ENCODE assay signal across 11 cellular contexts in the genomic region with DNA sequence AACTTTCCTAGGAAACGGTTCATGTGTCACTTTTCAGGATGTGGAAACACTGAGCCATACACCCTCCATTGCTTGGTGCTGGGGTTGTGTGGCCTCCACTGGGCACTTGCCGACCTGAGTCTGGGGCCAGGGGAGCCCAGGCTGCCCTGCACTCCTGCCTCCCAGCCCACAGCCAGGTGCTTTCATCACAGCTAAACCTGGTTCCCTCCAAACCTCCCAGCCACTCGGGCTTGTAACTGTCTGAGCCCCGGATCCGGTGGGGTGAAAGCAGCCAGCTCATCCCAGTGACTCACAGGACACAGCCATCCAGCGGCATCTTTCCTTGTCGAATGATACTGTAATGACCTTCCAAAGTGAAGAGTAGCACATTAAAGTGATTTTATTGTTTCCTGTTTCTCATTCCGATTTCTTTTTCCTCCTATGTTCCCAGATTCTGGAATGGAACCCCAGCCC. TPM values are rescaled to one million over a fixed set of nuclear protein-coding genes. Genes with fewer than 3 reads are reported as not detected.
A peak's percentile ranks its signal among the peaks of the same experiment; 100 is the strongest.
DNase-seq lines count a peak whose midpoint lies in the region; ATAC-seq and TF ChIP-seq lines count a peak whose summit lies in the region.
"Had no signal": no experiment of that assay in that cellular context is flagged by ENCODE, and none has a peak within 500 bp of the region (broad histone marks: within the 10 kb centered on the region; RNA-seq: fewer than 3 reads in every experiment).

No MANE protein-coding gene starts in this region.

- H3K27ac ChIP-seq in heart left ventricle (peak overlapping the region in 1 of 12 donors; percentile 70), uterus (peak overlapping the region; percentile 33 to 60)

- peaks cover 33% of the 10 kb centered on the region for H3K4me1 Mint-ChIP-seq in T-helper 17 cell

- ATAC-seq in heart left ventricle (no peak), T-helper 17 cell (no peak)
- ATAC-seq: CD8-positive, alpha-beta T cell had no signal

- peaks cover 2% of the 10 kb centered on the region for H3K36me3 Mint-ChIP-seq in T-helper 17 cell (ENCODE audit: low read depth)

- H3K27me3 ChIP-seq in heart left ventricle, result no peaks in the 10 kb centered on the region
- no peaks in the 10 kb centered on the region for H3K27me3 ChIP-seq in uterus

- H3K4me3 ChIP-seq in heart left ventricle (no peak overlapping the region), foreskin fibroblast (ENCODE audit: low read depth in 1 of 2, low read length in 2 of 2) (no peak overlapping the region), uterus (no peak overlapping the region)

- H3K4me3 Mint-ChIP-seq in T-helper 17 cell, result peak overlapping the region; percentile 62
- H3K4me3 Mint-ChIP-seq: CD8-positive, alpha-beta T cell; naive B cell had no signal

- peak; percentile 27 for DNase-seq in cardiac septum (ENCODE audit: low spot score)
- no peak for DNase-seq in heart left ventricle
- no peak for DNase-seq in T-helper 17 cell
- DNase-seq in foreskin fibroblast, result peak; percentile 80 to 88
- no peak for DNase-seq in uterus
- no peak for DNase-seq in SHP77 (lab: John Stamatoyannopoulos, UW)
- DNase-seq in NCI-H2227 (lab: John Stamatoyannopoulos, UW; ENCODE audit: unreplicated experiment), result no peak
- no peak for DNase-seq in DMS153 treated with DMSO at 0.1 percent for 48 hours (lab: John Stamatoyannopoulos, UW; ENCODE audit: unreplicated experiment)
- DNase-seq: CD8-positive, alpha-beta T cell; naive B cell; NCI-H1930 had no signal

- TF ChIP-seq CTCF in heart left ventricle (IDR thresholded peaks at IDR 0.05) (no peak), foreskin fibroblast (IDR thresholded peaks at IDR 0.05; ENCODE audit: low read depth, low read length) (no peak), uterus (IDR thresholded peaks at IDR 0.05) (no peak)

- H3K4me1 ChIP-seq in heart left ventricle (peaks cover 0 to 33% (median 19%) of the 10 kb centered on the region in 12 donors), uterus (no peaks in the 10 kb centered on the region)

- intact Hi-C loops in cardiac septum (cut with DNase I) (no loop called here), heart left ventricle (cut with DNase I) (no loop called here), uterus (cut with DNase I; ENCODE audit: low total_unique reads) (no loop called here)

- WGBS in heart left ventricle, 4 donors, result 77 to 90% (median 86%) methylated on average over 8 of the region's 8 CpGs

- H3K27ac Mint-ChIP-seq in T-helper 17 cell, result no peak overlapping the region

- TF ChIP-seq POLR2A in heart left ventricle (IDR thresholded peaks at IDR 0.05) (no peak), uterus (IDR thresholded peaks at IDR 0.05) (no peak)

- H3K27me3 Mint-ChIP-seq in T-helper 17 cell, result no peaks in the 10 kb centered on the region
- H3K27me3 Mint-ChIP-seq: naive B cell had no signal

- H3K36me3 ChIP-seq in heart left ventricle (peaks cover 0 to 62% (median 43%) of the 10 kb centered on the region in 9 donors), uterus (no peaks in the 10 kb centered on the region)

- H3K9me3 ChIP-seq in heart left ventricle (no peaks in the 10 kb centered on the region), T-helper 17 cell (ENCODE audit: control insufficient read depth, low read length, poor library complexity, severe bottlenecking) (no peaks in the 10 kb centered on the region), uterus (no peaks in the 10 kb centered on the region)

RNA-seq across cellular contexts. Expression of gene CARHSP1, which starts 19.8 kb away (rescaled TPM):
- total RNA-seq in cardiac septum, result 21.6 TPM
- 10 to 100 TPM; 20.0 to 62.4 (median 29.0) TPM for total RNA-seq in heart left ventricle
- 10 to 100 TPM; 33.4 to 58.0 TPM for polyA plus RNA-seq in heart left ventricle
- 10 to 100 TPM; 25.4 to 30.4 TPM for total RNA-seq in T-helper 17 cell
- total RNA-seq in uterus, result 10 to 100 TPM; 20.0 to 79.2 (median 67.4) TPM

RNA-seq across cellular contexts. Expression of gene LITAFD, which starts 33.2 kb away (rescaled TPM):
- not detected for total RNA-seq in cardiac septum
- not detected for total RNA-seq in heart left ventricle
- not detected for polyA plus RNA-seq in heart left ventricle
- total RNA-seq in T-helper 17 cell, result under 1 TPM in 1 of 2 donors, not detected in 1; 0.75 TPM
- total RNA-seq in uterus, result not detected
- total RNA-seq: CD8-positive, alpha-beta T cell had no signal

RNA-seq across cellular contexts. Expression of gene PMM2, which starts 51.3 kb away (rescaled TPM):
- total RNA-seq in cardiac septum (22.5 TPM), heart left ventricle (10 to 100 TPM in 8 of 9 donors, 1 to 10 TPM in 1; 9.8 to 25.1 (median 13.4) TPM), T-helper 17 cell (10 to 100 TPM; 35.8 to 40.6 TPM), uterus (10 to 100 TPM; 19.0 to 41.6 (median 27.5) TPM)
- polyA plus RNA-seq in heart left ventricle, result 10 to 100 TPM; 10.9 to 29.4 TPM

RNA-seq across cellular contexts. Expression of gene TMEM186, which starts 51.5 kb away (rescaled TPM):
- 10.4 TPM for total RNA-seq in cardiac septum
- 10 to 100 TPM in 8 of 9 donors, 1 to 10 TPM in 1; 9.6 to 14.6 (median 12.4) TPM for total RNA-seq in heart left ventricle
- 10 to 100 TPM in 1 of 2 donors, 1 to 10 TPM in 1; 8.7 to 17.2 TPM for polyA plus RNA-seq in heart left ventricle
- total RNA-seq in T-helper 17 cell, result 1 to 10 TPM; 2.4 to 3.5 TPM
- 1 to 10 TPM; 6.1 to 9.1 (median 8.3) TPM for total RNA-seq in uterus

Comparison
In these comparisons a context has a peak if more than half of its experiments do, and no peak if none do; other contexts are left out.
1. DNase-seq: peak in cardiac septum (single experiment) and foreskin fibroblast (2 of 2); none in heart left ventricle (0 of 5), T-helper 17 cell (0 of 3), uterus (0 of 2), SHP77 (0 of 2), NCI-H2227 (single experiment) and DMS153 treated with DMSO at 0.1 percent for 48 hours (single experiment).